In the genomic region with DNA sequence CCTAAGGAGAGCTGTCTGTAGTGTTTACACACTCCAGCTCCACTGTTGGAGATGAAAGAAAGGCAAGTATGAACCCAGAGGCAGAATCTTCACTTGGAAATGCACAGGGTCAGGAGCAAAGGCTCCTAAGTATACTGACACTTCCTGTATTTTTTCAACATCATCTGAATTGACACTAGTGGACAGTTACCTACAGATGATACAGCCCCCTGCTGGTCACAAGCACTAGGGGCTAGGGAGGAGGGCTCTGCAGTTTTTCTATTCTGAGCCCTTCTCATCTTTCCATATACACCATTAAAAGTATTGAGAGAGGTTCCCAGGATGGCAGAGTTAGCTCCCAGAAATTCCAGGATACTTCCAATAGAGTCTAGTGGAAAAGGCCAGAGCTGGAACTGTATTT, we compare ENCODE assay signal across 8 cellular contexts.
DNase-seq lines count a peak whose midpoint lies in the region; ATAC-seq and TF ChIP-seq lines count a peak whose summit lies in the region.

No MANE protein-coding gene starts in this region.

- no peak overlapping the region for H3K4me3 ChIP-seq in suprapubic skin

- no peaks in the 10 kb centered on the region for H3K9me3 ChIP-seq in suprapubic skin

- H3K27me3 ChIP-seq in suprapubic skin = no peaks in the 10 kb centered on the region

- peak; percentile 6 for DNase-seq in ELF-1 (ENCODE audit: low read depth, low spot score)
- DNase-seq in NCI-H1105 treated with DMSO at 0.1 percent for 48 hours (lab: John Stamatoyannopoulos, UW) = peak; percentile 54
- DNase-seq in iPS-NIHi7 (ENCODE audit: extremely low spot score) = peak; percentile 50
- no peak for DNase-seq in suprapubic skin (ENCODE audit: low spot score in 2 of 2)
- no peak for DNase-seq in middle frontal gyrus (ENCODE audit: extremely low spot score, low spot score)
- DNase-seq in activated CD8-positive, alpha-beta memory T cell treated with anti-CD3 and anti-CD28 coated beads, Interleukin-2, amount 50 U/mL, for 4 hours = no peak

- TF ChIP-seq POLR2A in suprapubic skin (IDR thresholded peaks at IDR 0.05) = no peak

- H3K27ac ChIP-seq in suprapubic skin = no peak overlapping the region

- ATAC-seq in GM21360 (IDR thresholded peaks at IDR 0.05; ENCODE audit: unreplicated experiment) (peak; percentile 59), HG02840 (IDR thresholded peaks at IDR 0.05; ENCODE audit: low FRiP score, unreplicated experiment) (no peak)

- no peaks in the 10 kb centered on the region for H3K4me1 ChIP-seq in suprapubic skin

- no peaks in the 10 kb centered on the region for H3K36me3 ChIP-seq in suprapubic skin

- no peak for TF ChIP-seq CTCF in suprapubic skin (IDR thresholded peaks at IDR 0.05)

- no peak for TF ChIP-seq EP300 in suprapubic skin (IDR thresholded peaks at IDR 0.05)

Comparison
In these comparisons a context has a peak if more than half of its experiments do, and no peak if none do; other contexts are left out.
1. DNase-seq: peak in ELF-1 (single experiment), NCI-H1105 treated with DMSO at 0.1 percent for 48 hours (single experiment) and iPS-NIHi7 (single experiment); none in suprapubic skin (0 of 2), middle frontal gyrus (single experiment) and activated CD8-positive, alpha-beta memory T cell treated with anti-CD3 and anti-CD28 coated beads, Interleukin-2, amount 50 U/mL, for 4 hours (single experiment).